Comparison of ENCODE assay signal across 14 cellular contexts in genomic region chr7:14714161-14714728, GRCh38.
DNase-seq lines count a peak whose midpoint lies in the region; ATAC-seq, FAIRE-seq and TF ChIP-seq lines count a peak whose summit lies in the region.
"Had no signal": no experiment of that assay in that cellular context is flagged by ENCODE, and none has a peak within 500 bp of the region (broad histone marks: within the 10 kb centered on the region; RNA-seq: fewer than 3 reads in every experiment).

No MANE protein-coding gene starts in this region.

- no peaks in the 10 kb centered on the region for H3K79me2 ChIP-seq in OCI-LY3 (ENCODE audit: low read length)

- peak; percentile 99 for ATAC-seq in GM18505 (IDR thresholded peaks at IDR 0.05; ENCODE audit: unreplicated experiment)
- peak; percentile 93 for ATAC-seq in GM19438 (IDR thresholded peaks at IDR 0.05; ENCODE audit: low read depth, unreplicated experiment)
- peak; percentile 99 for ATAC-seq in HG02870 (IDR thresholded peaks at IDR 0.05; ENCODE audit: unreplicated experiment)

- no peak for FAIRE-seq in frontal cortex (lab: Jason Lieb, UNC)

- no peak for TF ChIP-seq CTCF in OCI-LY3 (IDR thresholded peaks at IDR 0.05; ENCODE audit: low read depth, low read length)

- no peak for DNase-seq in cerebellum (ENCODE audit: low spot score)
- no peak for DNase-seq in frontal cortex (ENCODE audit: low spot score in 2 of 2)
- no peak for DNase-seq in NCI-H69 (lab: John Stamatoyannopoulos, UW)
- no peak for DNase-seq in NK-92 (lab: John Stamatoyannopoulos, UW; ENCODE audit: unreplicated experiment)
- DNase-seq: activated CD4-positive, alpha-beta T cell treated with anti-CD3 and anti-CD28 coated beads, Interleukin-2, amount 50 U/mL, for 4 hours; CD8-positive, alpha-beta memory T cell; NCI-H1092; Right ventricle myocardium superior had no signal

- no peak for TF ChIP-seq POLR2A in GM18505 (IDR thresholded peaks at IDR 0.05; ENCODE audit: borderline replicate concordance, extremely low read depth, insufficient read depth, insufficient read length)

- no peaks in the 10 kb centered on the region for H3K27me3 ChIP-seq in OCI-LY3 (ENCODE audit: low read depth, low read length)
- H3K27me3 ChIP-seq: breast epithelium had no signal

- peaks cover 38% of the 10 kb centered on the region for H3K4me1 ChIP-seq in OCI-LY3 (ENCODE audit: low read length)
- H3K4me1 ChIP-seq: breast epithelium had no signal

- no peaks in the 10 kb centered on the region for H4K20me1 ChIP-seq in OCI-LY3 (ENCODE audit: insufficient read depth, low read length)

- H2AFZ ChIP-seq in OCI-LY3 (ENCODE audit: low read depth, low read length): no peak overlapping the region

- H3K36me3 ChIP-seq in OCI-LY3 (replicated peaks; ENCODE audit: low read depth, low read length): no peaks in the 10 kb centered on the region
- H3K36me3 ChIP-seq: breast epithelium had no signal

- H3K4me2 ChIP-seq in OCI-LY3 (ENCODE audit: low read length): peak overlapping the region; percentile 68

- no peaks in the 10 kb centered on the region for H3K9me3 ChIP-seq in OCI-LY3 (ENCODE audit: insufficient read depth, low read length)
- H3K9me3 ChIP-seq: breast epithelium had no signal

- peak overlapping the region; percentile 39 for H3K4me3 ChIP-seq in OCI-LY3 (ENCODE audit: low read length)
- H3K4me3 ChIP-seq: breast epithelium, skin epidermis had no signal

- peak overlapping the region; percentile 34; the same call in 1 of the 2 replicates for H3K9ac ChIP-seq in OCI-LY3 (ENCODE audit: low read length)

- H3K27ac ChIP-seq in OCI-LY3 (ENCODE audit: low read length): peak overlapping the region; percentile 80
- H3K27ac ChIP-seq: breast epithelium, skin epidermis had no signal
